In genomic region chr11:66151273-66151672, GRCh38 we compare ENCODE assay signal across 21 cellular contexts.
A peak's percentile ranks its signal among the peaks of the same experiment; 100 is the strongest.
DNase-seq lines count a peak whose midpoint lies in the region; ATAC-seq and TF ChIP-seq lines count a peak whose summit lies in the region.
"Had no signal": no experiment of that assay in that cellular context is flagged by ENCODE, and none has a peak within 500 bp of the region (broad histone marks: within the 10 kb centered on the region; RNA-seq: fewer than 3 reads in every experiment).

No MANE protein-coding gene starts in this region.

- POLR2A ChIA-PET in A673 (lab: Charles Lee; ENCODE audit: low non-redundant PET), result interaction anchor here (0.5 kb wide), 2 partner anchors 31 to 217 kb away, joined by 4 to 5 read pairs; no protein-coding TSS in a partner anchor
- POLR2A ChIA-PET in CD4-positive, alpha-beta memory T cell (lab: Charles Lee; ENCODE audit: partially characterized antibody), result no interaction called here

- H3K36me3 Mint-ChIP-seq in CD4-positive, alpha-beta memory T cell, result peaks cover 11 to 21% of the 10 kb centered on the region in 2 donors
- peaks cover 16% of the 10 kb centered on the region for H3K36me3 Mint-ChIP-seq in endodermal cell (ENCODE audit: low read depth)
- peaks cover 4% of the 10 kb centered on the region for H3K36me3 Mint-ChIP-seq in natural killer cell treated with Interleukin-12 subunit alpha and Interleukin-12 subunit beta and Interleukin-15 and Interleukin-18, amount 100 ng/mL, for 72 hours

- no peak overlapping the region for H3K4me3 Mint-ChIP-seq in CD4-positive, alpha-beta memory T cell
- no peak overlapping the region for H3K4me3 Mint-ChIP-seq in endodermal cell
- no peak overlapping the region for H3K4me3 Mint-ChIP-seq in natural killer cell treated with Interleukin-12 subunit alpha and Interleukin-12 subunit beta and Interleukin-15 and Interleukin-18, amount 100 ng/mL, for 72 hours
- H3K4me3 Mint-ChIP-seq: H9; natural killer cell; stimulated activated naive CD8-positive, alpha-beta T cell treated with anti-CD3 and anti-CD28 coated beads, Interleukin-15, Interleukin-2, amounts not matched to agents 100 ng/mL and 50 ng/mL, for 24 hours had no signal

- H3K4me1 ChIP-seq in A673 (ENCODE audit: insufficient read depth, low read length, poor library complexity, severe bottlenecking) (peaks cover 15% of the 10 kb centered on the region), endodermal cell (ENCODE audit: control insufficient read depth, insufficient read depth, low read length) (peaks cover 6% of the 10 kb centered on the region)
- peaks cover 4% of the 10 kb centered on the region for H3K4me1 ChIP-seq in CD4-positive, alpha-beta memory T cell (ENCODE audit: insufficient read depth, low read length)
- H3K4me1 ChIP-seq: prostate gland had no signal

- H3K9me3 ChIP-seq in A673 (ENCODE audit: low read depth, low read length, poor library complexity, severe bottlenecking) (peaks cover 13% of the 10 kb centered on the region), endodermal cell (ENCODE audit: control insufficient read depth, low read length) (peaks cover 19% of the 10 kb centered on the region)
- no peaks in the 10 kb centered on the region for H3K9me3 ChIP-seq in CD4-positive, alpha-beta memory T cell (ENCODE audit: control insufficient read depth in 1 of 2, low read length in 2 of 2)
- H3K9me3 ChIP-seq: prostate gland had no signal

- no peak overlapping the region for H3K9ac ChIP-seq in endodermal cell (ENCODE audit: extremely low read depth, low read length, poor library complexity, severe bottlenecking)

- peaks cover 0 to 2% (median 0%) of the 10 kb centered on the region in 8 donors for H3K9me3 Mint-ChIP-seq in CD4-positive, alpha-beta memory T cell
- H3K9me3 Mint-ChIP-seq in endodermal cell, result peaks cover 12% of the 10 kb centered on the region
- no peaks in the 10 kb centered on the region for H3K9me3 Mint-ChIP-seq in natural killer cell treated with Interleukin-12 subunit alpha and Interleukin-12 subunit beta and Interleukin-15 and Interleukin-18, amount 100 ng/mL, for 72 hours
- H3K9me3 Mint-ChIP-seq: natural killer cell; stimulated activated naive CD8-positive, alpha-beta T cell treated with anti-CD3 and anti-CD28 coated beads, Interleukin-15, Interleukin-2, amounts not matched to agents 100 ng/mL and 50 ng/mL, for 24 hours had no signal

- TF ChIP-seq CTCF in A673 (conservative IDR thresholded peaks at IDR 0.05; ENCODE audit: low read depth, low read length), result no peak
- no peak for TF ChIP-seq CTCF in endodermal cell (conservative IDR thresholded peaks at IDR 0.05)

- H3K27me3 ChIP-seq in A673 (replicated peaks; ENCODE audit: insufficient read depth, low read depth, low read length, poor library complexity) (no peaks in the 10 kb centered on the region), endodermal cell (ENCODE audit: control insufficient read depth, insufficient read depth, low read length, poor library complexity, severe bottlenecking) (no peaks in the 10 kb centered on the region)
- H3K27me3 ChIP-seq in CD4-positive, alpha-beta memory T cell (ENCODE audit: insufficient read depth, low read length), result no peaks in the 10 kb centered on the region
- H3K27me3 ChIP-seq: tibial nerve had no signal

- peak overlapping the region in 4 of 7 donors; percentile 15 to 73 (median 46) for H3K27ac Mint-ChIP-seq in CD4-positive, alpha-beta memory T cell
- H3K27ac Mint-ChIP-seq in endodermal cell, result peak overlapping the region; percentile 8
- H3K27ac Mint-ChIP-seq in natural killer cell treated with Interleukin-12 subunit alpha and Interleukin-12 subunit beta and Interleukin-15 and Interleukin-18, amount 100 ng/mL, for 72 hours, result no peak overlapping the region

- no TSS peak for BruUV-seq in A673 (replicated peaks; lab: Mats Ljungman, UMichigan)

- H3K4me1 Mint-ChIP-seq in CD4-positive, alpha-beta memory T cell, result peaks cover 23 to 52% (median 33%) of the 10 kb centered on the region in 4 donors
- H3K4me1 Mint-ChIP-seq in endodermal cell, result peaks cover 13% of the 10 kb centered on the region
- H3K4me1 Mint-ChIP-seq in natural killer cell treated with Interleukin-12 subunit alpha and Interleukin-12 subunit beta and Interleukin-15 and Interleukin-18, amount 100 ng/mL, for 72 hours (ENCODE audit: low read depth in 2 of 2), result peaks cover 8 to 13% of the 10 kb centered on the region in 2 donors

- ATAC-seq in natural killer cell treated with Interleukin-12 subunit alpha and Interleukin-12 subunit beta and Interleukin-15 and Interleukin-18, amount 100 ng/mL, for 72 hours, result no peak
- ATAC-seq in HG03439 (IDR thresholded peaks at IDR 0.05; ENCODE audit: unreplicated experiment), result no peak
- ATAC-seq: natural killer cell had no signal

- no peaks in the 10 kb centered on the region for H3K27me3 Mint-ChIP-seq in CD4-positive, alpha-beta memory T cell
- H3K27me3 Mint-ChIP-seq in endodermal cell (ENCODE audit: insufficient read depth), result no peaks in the 10 kb centered on the region
- H3K27me3 Mint-ChIP-seq in natural killer cell treated with Interleukin-12 subunit alpha and Interleukin-12 subunit beta and Interleukin-15 and Interleukin-18, amount 100 ng/mL, for 72 hours, result no peaks in the 10 kb centered on the region
- H3K27me3 Mint-ChIP-seq: stimulated activated naive CD8-positive, alpha-beta T cell treated with anti-CD3 and anti-CD28 coated beads, Interleukin-15, Interleukin-2, amounts not matched to agents 100 ng/mL and 50 ng/mL, for 24 hours had no signal

- DNase-seq in A673 (ENCODE audit: low spot score) (peak; percentile 71), NCI-H82 (lab: John Stamatoyannopoulos, UW) (peak; percentile 94), endodermal cell (no peak), cortex of kidney (lab: John Stamatoyannopoulos, UW) (no peak), iPS-NIHi11 (ENCODE audit: low spot score) (no peak)
- DNase-seq in CD4-positive, alpha-beta memory T cell, result no peak
- no peak for DNase-seq in natural killer cell treated with Interleukin-12 subunit alpha and Interleukin-12 subunit beta and Interleukin-15 and Interleukin-18, amount 100 ng/mL, for 72 hours (ENCODE audit: low spot score)
- DNase-seq: activated CD4-positive, alpha-beta T cell treated with anti-CD3 and anti-CD28 coated beads, Interleukin-2, amount 50 U/mL, for 4 hours; activated naive CD4-positive, alpha-beta T cell; aorta; central memory CD4-positive, alpha-beta T cell; effector CD8-positive, alpha-beta T cell; H9; natural killer cell; NCI-H1105 treated with DMSO at 0.1 percent for 48 hours; small intestine; stimulated activated CD4-positive, alpha-beta T cell treated with anti-CD3 and anti-CD28 coated beads, Interleukin-2, amount 100 ng/mL, for 48 hours had no signal

- no peak overlapping the region for H3K4me3 ChIP-seq in A673 (ENCODE audit: low read depth, low read length, poor library complexity, severe bottlenecking)
- no peak overlapping the region for H3K4me3 ChIP-seq in CD4-positive, alpha-beta memory T cell (ENCODE audit: low read length in 2 of 2)
- no peak overlapping the region for H3K4me3 ChIP-seq in endodermal cell (ENCODE audit: low read length)
- H3K4me3 ChIP-seq: prostate gland, tibial nerve had no signal

- H3K27ac ChIP-seq in A673 (ENCODE audit: low read depth, low read length, poor library complexity, severe bottlenecking) (no peak overlapping the region), endodermal cell (ENCODE audit: low read depth, low read length) (no peak overlapping the region)
- no peak overlapping the region for H3K27ac ChIP-seq in CD4-positive, alpha-beta memory T cell (ENCODE audit: low read depth, low read length)
- H3K27ac ChIP-seq: prostate gland, tibial nerve had no signal

- WGBS in endodermal cell (ENCODE audit: insufficient coverage in 1 of 2, insufficient read length in 1 of 2), 2 experiments, result 80 to 87% methylated on average over 3 to 4 of the region's 4 CpGs

- H3K36me3 ChIP-seq in A673 (ENCODE audit: insufficient read depth, low read length, poor library complexity, severe bottlenecking) (no peaks in the 10 kb centered on the region), endodermal cell (ENCODE audit: control insufficient read depth, insufficient read depth, low read length) (peaks cover 11% of the 10 kb centered on the region)
- no peaks in the 10 kb centered on the region for H3K36me3 ChIP-seq in CD4-positive, alpha-beta memory T cell (ENCODE audit: insufficient read depth, low read length)
- H3K36me3 ChIP-seq: prostate gland, tibial nerve had no signal

- intact Hi-C loops in A673 (cut with micrococcal nuclease; ENCODE audit: unreplicated experiment), result no loop called here
- intact Hi-C loops in CD4-positive, alpha-beta memory T cell (cut with micrococcal nuclease), result no loop called here

- CTCF ChIA-PET in A673 (lab: Charles Lee), result no interaction called here
- CTCF ChIA-PET in CD4-positive, alpha-beta memory T cell (lab: Charles Lee; ENCODE audit: partially characterized antibody), result interaction anchor here (0.6 to 1.5 kb wide), 5 partner anchors 9 to 128 kb away, joined by 3 to 4 read pairs (median 3); no protein-coding TSS in a partner anchor

Comparison
In these comparisons a context has a peak if more than half of its experiments do, and no peak if none do; other contexts are left out.
1. DNase-seq: peak in A673 (single experiment) and NCI-H82 (single experiment); none in CD4-positive, alpha-beta memory T cell (0 of 5), endodermal cell (single experiment), natural killer cell treated with Interleukin-12 subunit alpha and Interleukin-12 subunit beta and Interleukin-15 and Interleukin-18, amount 100 ng/mL, for 72 hours (single experiment), cortex of kidney (single experiment) and iPS-NIHi11 (single experiment).
2. H3K27ac Mint-ChIP-seq: peak in CD4-positive, alpha-beta memory T cell (4 of 7) and endodermal cell (single experiment); none in natural killer cell treated with Interleukin-12 subunit alpha and Interleukin-12 subunit beta and Interleukin-15 and Interleukin-18, amount 100 ng/mL, for 72 hours (0 of 2).